Comparison of ENCODE assay signal across 20 cellular contexts in the genomic region with DNA sequence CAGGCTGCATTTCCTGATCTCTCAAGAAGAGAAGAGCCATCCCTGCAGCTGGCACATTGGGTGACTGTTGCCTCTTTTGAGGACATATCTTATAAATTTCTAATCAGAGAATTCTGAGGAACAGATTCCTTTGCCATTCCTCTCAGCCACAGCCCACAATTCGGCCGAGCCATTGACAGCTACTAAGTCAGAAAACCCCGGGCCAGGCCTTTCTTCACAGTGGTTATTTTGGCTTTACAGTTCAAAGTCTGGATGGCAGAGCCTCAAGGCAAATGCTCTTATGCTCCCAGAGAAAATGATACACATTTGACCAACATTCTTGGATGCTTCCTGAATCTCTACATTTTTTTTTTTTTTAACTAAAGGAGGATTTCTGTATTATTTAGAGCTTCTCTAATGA.
"Had no signal": no experiment of that assay in that cellular context is flagged by ENCODE, and none has a peak within 500 bp of the region (broad histone marks: within the 10 kb centered on the region; RNA-seq: fewer than 3 reads in every experiment).

No MANE protein-coding gene starts in this region.

- DNase-seq: cortex of kidney; effector memory CD4-positive, alpha-beta T cell; foreskin fibroblast; kidney; left cardiac atrium; mesendoderm; naive thymus-derived CD8-positive, alpha-beta T cell; posterior cingulate gyrus; stimulated activated CD4-positive, alpha-beta T cell treated with anti-CD3 and anti-CD28 coated beads, Interleukin-2, amount 100 ng/mL, for 24 hours; stimulated activated CD4-positive, alpha-beta T cell treated with anti-CD3 and anti-CD28 coated beads, Interleukin-4, amount 100 ng/mL, for 4 hours; stimulated activated naive CD4-positive, alpha-beta T cell; stomach; substantia nigra; transverse colon had no signal

- H3K4me3 ChIP-seq: esophagus muscularis mucosa, hepatocyte, skin epidermis, stomach, thoracic aorta, transverse colon had no signal

- H3K36me3 ChIP-seq: esophagus muscularis mucosa, neutrophil, stomach, thoracic aorta, transverse colon had no signal

- H3K27me3 ChIP-seq: esophagus muscularis mucosa, hepatocyte, stomach, transverse colon had no signal

- ATAC-seq: left cardiac atrium; naive thymus-derived CD8-positive, alpha-beta T cell; sciatic nerve had no signal

- H2AFZ ChIP-seq: hepatocyte had no signal

- H3K9me3 ChIP-seq: esophagus muscularis mucosa, neutrophil, stomach, thoracic aorta, transverse colon had no signal

- H3K27ac ChIP-seq: esophagus muscularis mucosa, hepatocyte, neutrophil, stomach, thoracic aorta, transverse colon had no signal

- H3K79me2 ChIP-seq: hepatocyte had no signal

- H3K4me2 ChIP-seq: hepatocyte had no signal
